22 cellular contexts compared by ENCODE assay signal in genomic region chr10:46326066-46326465, GRCh38. TPM values are rescaled to one million over a fixed set of nuclear protein-coding genes. Genes with fewer than 3 reads are reported as not detected.
DNase-seq lines count a peak whose midpoint lies in the region; ATAC-seq and TF ChIP-seq lines count a peak whose summit lies in the region.
"Had no signal": no experiment of that assay in that cellular context is flagged by ENCODE, and none has a peak within 500 bp of the region (broad histone marks: within the 10 kb centered on the region; RNA-seq: fewer than 3 reads in every experiment).

No MANE protein-coding gene starts in this region.

- no peaks in the 10 kb centered on the region for H3K9me3 Mint-ChIP-seq in activated CD8-positive, alpha-beta T cell treated with anti-CD3 and anti-CD28 coated beads, Interleukin-2, amount 10 ng/mL, durations not matched to agents 7 days and 5 days (ENCODE audit: insufficient read depth)
- no peaks in the 10 kb centered on the region for H3K9me3 Mint-ChIP-seq in activated CD8-positive, alpha-beta T cell treated with anti-CD3 and anti-CD28 coated beads for 36 hours
- H3K9me3 Mint-ChIP-seq: CD4-positive, alpha-beta memory T cell; GM23338 had no signal

- no peak overlapping the region for H2AFZ ChIP-seq in osteoblast (ENCODE audit: low read length)
- H2AFZ ChIP-seq: GM23338 had no signal

- no peaks in the 10 kb centered on the region for H3K79me2 ChIP-seq in osteoblast (ENCODE audit: insufficient read depth, low read length)

- no peak overlapping the region for H3K4me3 Mint-ChIP-seq in activated CD8-positive, alpha-beta T cell treated with anti-CD3 and anti-CD28 coated beads, Interleukin-2, amount 10 ng/mL, durations not matched to agents 7 days and 5 days
- no peak overlapping the region for H3K4me3 Mint-ChIP-seq in activated CD8-positive, alpha-beta T cell treated with anti-CD3 and anti-CD28 coated beads for 36 hours
- H3K4me3 Mint-ChIP-seq: CD4-positive, alpha-beta memory T cell; GM23338 had no signal

- H3K4me1 Mint-ChIP-seq in activated CD8-positive, alpha-beta T cell treated with anti-CD3 and anti-CD28 coated beads, Interleukin-2, amount 10 ng/mL, durations not matched to agents 7 days and 5 days (ENCODE audit: low read depth): no peaks in the 10 kb centered on the region
- no peaks in the 10 kb centered on the region for H3K4me1 Mint-ChIP-seq in activated CD8-positive, alpha-beta T cell treated with anti-CD3 and anti-CD28 coated beads for 36 hours (ENCODE audit: low read depth)
- H3K4me1 Mint-ChIP-seq: CD4-positive, alpha-beta memory T cell had no signal

- H3K4me3 ChIP-seq in osteoblast (ENCODE audit: insufficient read depth, low read length): no peak overlapping the region
- H3K4me3 ChIP-seq in tibial artery: no peak overlapping the region
- H3K4me3 ChIP-seq: GM23338, K562 had no signal

- no peaks in the 10 kb centered on the region for H3K36me3 Mint-ChIP-seq in activated CD8-positive, alpha-beta T cell treated with anti-CD3 and anti-CD28 coated beads, Interleukin-2, amount 10 ng/mL, durations not matched to agents 7 days and 5 days (ENCODE audit: low read depth)
- no peaks in the 10 kb centered on the region for H3K36me3 Mint-ChIP-seq in activated CD8-positive, alpha-beta T cell treated with anti-CD3 and anti-CD28 coated beads for 36 hours (ENCODE audit: low read depth)
- H3K36me3 Mint-ChIP-seq: CD4-positive, alpha-beta memory T cell had no signal

- no peaks in the 10 kb centered on the region for H3K9me3 ChIP-seq in osteoblast (ENCODE audit: low read depth, low read length)
- no peaks in the 10 kb centered on the region for H3K9me3 ChIP-seq in tibial artery

- intact Hi-C loops in activated CD8-positive, alpha-beta T cell treated with anti-CD3 and anti-CD28 coated beads for 36 hours (cut with micrococcal nuclease): no loop called here
- intact Hi-C loops in tibial artery (cut with DNase I; ENCODE audit: low total_unique reads): loop anchor here (10.0 kb wide), 1 partner anchor 101 kb away; no protein-coding TSS in a partner anchor

- no peaks in the 10 kb centered on the region for H3K4me1 ChIP-seq in foreskin keratinocyte
- no peaks in the 10 kb centered on the region for H3K4me1 ChIP-seq in osteoblast (ENCODE audit: insufficient read depth, low read length)
- peaks cover 0 to 15% (median 7%) of the 10 kb centered on the region in 4 donors for H3K4me1 ChIP-seq in tibial artery

- H3K27me3 Mint-ChIP-seq in activated CD8-positive, alpha-beta T cell treated with anti-CD3 and anti-CD28 coated beads, Interleukin-2, amount 10 ng/mL, durations not matched to agents 7 days and 5 days (ENCODE audit: low read depth): peaks cover 5% of the 10 kb centered on the region
- no peaks in the 10 kb centered on the region for H3K27me3 Mint-ChIP-seq in activated CD8-positive, alpha-beta T cell treated with anti-CD3 and anti-CD28 coated beads for 36 hours
- H3K27me3 Mint-ChIP-seq: CD4-positive, alpha-beta memory T cell had no signal

- no peak overlapping the region for H3K27ac ChIP-seq in foreskin keratinocyte
- H3K27ac ChIP-seq in osteoblast (ENCODE audit: low read depth, low read length): no peak overlapping the region
- peak overlapping the region in 1 of 2 donors; percentile 33 for H3K27ac ChIP-seq in tibial artery
- H3K27ac ChIP-seq: 22Rv1, HL-60 had no signal

- H3K4me2 ChIP-seq in osteoblast (ENCODE audit: insufficient read depth, low read length): no peak overlapping the region
- H3K4me2 ChIP-seq: GM23338 had no signal

- peak; percentile 8 for DNase-seq in activated CD8-positive, alpha-beta T cell treated with anti-CD3 and anti-CD28 coated beads, Interleukin-2, amount 10 ng/mL, durations not matched to agents 7 days and 5 days
- no peak for DNase-seq in activated CD8-positive, alpha-beta T cell treated with anti-CD3 and anti-CD28 coated beads for 36 hours
- DNase-seq in foreskin keratinocyte (no peak), osteoblast (ENCODE audit: insufficient read length, low spot score, missing footprints) (peak; percentile 25), NCI-H446 treated with DMSO at 0.1 percent for 48 hours (lab: John Stamatoyannopoulos, UW) (no peak), germinal center (ENCODE audit: low spot score) (no peak), tibial artery (no peak)
- DNase-seq: CD4-positive, alpha-beta memory T cell; DMS79 treated with DMSO at 0.1 percent for 48 hours; GF-D8; MV-4-11; NCI-H1417 treated with DMSO at 0.1 percent for 48 hours; NCI-H1930; NCI-H510A; NCI-H774 had no signal

- CTCF ChIA-PET in activated CD8-positive, alpha-beta T cell treated with anti-CD3 and anti-CD28 coated beads, Interleukin-2, amount 10 ng/mL, durations not matched to agents 7 days and 5 days (lab: Charles Lee): no interaction called here
- CTCF ChIA-PET in activated CD8-positive, alpha-beta T cell treated with anti-CD3 and anti-CD28 coated beads for 36 hours (lab: Charles Lee): interaction anchor here (0.6 to 1.1 kb wide), 2 partner anchors 71 to 99 kb away, joined by 3 read pairs; no protein-coding TSS in a partner anchor

- H3K36me3 ChIP-seq in osteoblast (ENCODE audit: insufficient read depth, low read length): no peaks in the 10 kb centered on the region
- no peaks in the 10 kb centered on the region for H3K36me3 ChIP-seq in tibial artery

- no peak for ATAC-seq in activated CD8-positive, alpha-beta T cell treated with anti-CD3 and anti-CD28 coated beads, Interleukin-2, amount 10 ng/mL, durations not matched to agents 7 days and 5 days
- no peak for ATAC-seq in activated CD8-positive, alpha-beta T cell treated with anti-CD3 and anti-CD28 coated beads for 36 hours
- ATAC-seq in foreskin keratinocyte: peak; percentile 29
- no peak for ATAC-seq in GM21367 (IDR thresholded peaks at IDR 0.05; ENCODE audit: unreplicated experiment)
- ATAC-seq: GM23338, HCT116, K562 had no signal

- H4K20me1 ChIP-seq in osteoblast (ENCODE audit: insufficient read depth, low read length): no peaks in the 10 kb centered on the region

- H3K27me3 ChIP-seq in foreskin keratinocyte: peaks cover 26% of the 10 kb centered on the region
- peaks cover 3% of the 10 kb centered on the region for H3K27me3 ChIP-seq in osteoblast (ENCODE audit: insufficient read depth, low read length)
- H3K27me3 ChIP-seq in tibial artery: no peaks in the 10 kb centered on the region

- POLR2A ChIA-PET in activated CD8-positive, alpha-beta T cell treated with anti-CD3 and anti-CD28 coated beads, Interleukin-2, amount 10 ng/mL, durations not matched to agents 7 days and 5 days (lab: Charles Lee): no interaction called here
- POLR2A ChIA-PET in activated CD8-positive, alpha-beta T cell treated with anti-CD3 and anti-CD28 coated beads for 36 hours (lab: Charles Lee): no interaction called here

- no peak overlapping the region for H3K27ac Mint-ChIP-seq in activated CD8-positive, alpha-beta T cell treated with anti-CD3 and anti-CD28 coated beads, Interleukin-2, amount 10 ng/mL, durations not matched to agents 7 days and 5 days
- H3K27ac Mint-ChIP-seq in activated CD8-positive, alpha-beta T cell treated with anti-CD3 and anti-CD28 coated beads for 36 hours: no peak overlapping the region
- H3K27ac Mint-ChIP-seq: GM23338 had no signal

- no peak for TF ChIP-seq CTCF in activated CD8-positive, alpha-beta T cell treated with anti-CD3 and anti-CD28 coated beads for 36 hours (IDR thresholded peaks at IDR 0.05)
- TF ChIP-seq CTCF in foreskin keratinocyte (conservative IDR thresholded peaks at IDR 0.05) (no peak), osteoblast (IDR thresholded peaks at IDR 0.05; ENCODE audit: extremely low read depth, low read depth, low read length) (no peak), tibial artery (IDR thresholded peaks at IDR 0.05) (no peak)

RNA-seq across cellular contexts. Expression of gene ANTXRL, which starts 39.3 kb away (rescaled TPM):
- total RNA-seq in activated CD8-positive, alpha-beta T cell treated with anti-CD3 and anti-CD28 coated beads, Interleukin-2, amount 10 ng/mL, durations not matched to agents 7 days and 5 days: not detected
- not detected for total RNA-seq in activated CD8-positive, alpha-beta T cell treated with anti-CD3 and anti-CD28 coated beads for 36 hours
- total RNA-seq in foreskin keratinocyte (not detected in 2 replicates), osteoblast (not detected in 2 replicates)
- not detected in 2 replicates for polyA plus RNA-seq in foreskin keratinocyte
- total RNA-seq: CD4-positive, alpha-beta memory T cell; GM23338; K562 had no signal
- polyA plus RNA-seq: BJ; CD4-positive, alpha-beta memory T cell; GM23338; K562 had no signal

RNA-seq across cellular contexts. Expression of gene ANXA8L1, which starts 49.5 kb away (rescaled TPM):
- total RNA-seq in activated CD8-positive, alpha-beta T cell treated with anti-CD3 and anti-CD28 coated beads, Interleukin-2, amount 10 ng/mL, durations not matched to agents 7 days and 5 days: not detected
- not detected for total RNA-seq in activated CD8-positive, alpha-beta T cell treated with anti-CD3 and anti-CD28 coated beads for 36 hours
- total RNA-seq in foreskin keratinocyte (176 and 351 TPM in 2 replicates), osteoblast (0.29 and 0.36 TPM in 2 replicates)
- 156 and 267 TPM in 2 replicates for polyA plus RNA-seq in foreskin keratinocyte
- total RNA-seq: CD4-positive, alpha-beta memory T cell; GM23338; K562 had no signal
- polyA plus RNA-seq: CD4-positive, alpha-beta memory T cell; GM23338; K562 had no signal

Comparison
In these comparisons a context has a peak if more than half of its experiments do, and no peak if none do; other contexts are left out.
1. DNase-seq: peak in activated CD8-positive, alpha-beta T cell treated with anti-CD3 and anti-CD28 coated beads, Interleukin-2, amount 10 ng/mL, durations not matched to agents 7 days and 5 days (single experiment) and osteoblast (single experiment); none in activated CD8-positive, alpha-beta T cell treated with anti-CD3 and anti-CD28 coated beads for 36 hours (single experiment), foreskin keratinocyte (0 of 2), NCI-H446 treated with DMSO at 0.1 percent for 48 hours (single experiment), germinal center (single experiment) and tibial artery (0 of 2).
2. RNA of gene ANXA8L1, which starts 49.5 kb away (total RNA-seq): 176 to 351 TPM in foreskin keratinocyte; 0.29 to 0.36 TPM in osteoblast, not detected in activated CD8-positive, alpha-beta T cell treated with anti-CD3 and anti-CD28 coated beads, Interleukin-2, amount 10 ng/mL, durations not matched to agents 7 days and 5 days and not detected in activated CD8-positive, alpha-beta T cell treated with anti-CD3 and anti-CD28 coated beads for 36 hours; every median in the first group is over 100 times any median in the second.